Comparison of ENCODE assay signal across 1 cellular context in genomic region chr18:43046324-43046723, GRCh38.
TF ChIP-seq lines count a peak whose summit lies in the region.

No MANE protein-coding gene starts in this region.

TF ChIP-seq in GM23338, 12 proteins besides CTCF, POLR2A, EP300 and RAD21 (continued from another document):
- no peak for TF ChIP-seq REST (IDR thresholded peaks at IDR 0.05; ENCODE audit: unreplicated experiment)
- no peak for TF ChIP-seq ZNF331 (CRISPR knock-in tag; IDR thresholded peaks at IDR 0.05; ENCODE audit: low read depth)
- no peak for TF ChIP-seq NANOG (IDR thresholded peaks at IDR 0.05; ENCODE audit: borderline replicate concordance)
- TF ChIP-seq EZH2 (IDR thresholded peaks at IDR 0.05; ENCODE audit: low read depth, unreplicated experiment), result no peak
- no peak for TF ChIP-seq EZH2phosphoT487 (IDR thresholded peaks at IDR 0.05; ENCODE audit: unreplicated experiment)
- TF ChIP-seq POLR2AphosphoS5 (IDR thresholded peaks at IDR 0.05; ENCODE audit: low read depth), result no peak
- TF ChIP-seq ETS1 (IDR thresholded peaks at IDR 0.05), result no peak
- TF ChIP-seq ZNF114 (CRISPR knock-in tag; IDR thresholded peaks at IDR 0.05), result no peak
- no peak for TF ChIP-seq JUNB (IDR thresholded peaks at IDR 0.05; ENCODE audit: unreplicated experiment)
- no peak for TF ChIP-seq STAT1 (IDR thresholded peaks at IDR 0.05; ENCODE audit: unreplicated experiment)
